ENCODE assay signal across 2 cellular contexts in the genomic region with DNA sequence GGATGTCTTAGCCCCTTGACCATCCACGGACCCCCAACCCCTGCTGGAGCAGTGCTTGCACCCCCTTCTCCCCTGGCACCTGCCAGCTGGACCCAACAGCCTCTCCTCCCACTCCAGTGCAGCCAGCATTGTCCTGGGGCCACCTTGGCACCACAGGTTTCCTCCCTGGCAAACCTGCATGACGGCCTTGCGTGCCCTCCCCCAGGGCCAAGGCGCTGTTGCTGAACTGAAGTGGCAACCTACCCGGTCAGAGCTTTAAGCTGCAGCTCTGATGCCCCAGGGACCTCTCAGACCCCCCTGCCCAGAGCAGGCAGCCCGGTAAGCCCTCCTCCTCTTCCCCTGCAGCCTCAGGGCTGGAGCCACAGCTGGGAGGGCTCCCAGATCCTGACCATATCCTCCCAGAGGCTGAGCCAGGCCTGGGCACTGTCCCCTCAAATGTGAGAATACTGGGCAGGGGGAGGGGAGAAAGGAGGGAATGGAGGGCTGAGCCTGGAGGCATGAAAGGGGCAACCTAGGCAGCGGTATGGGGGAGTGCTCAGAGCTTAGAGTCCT.
TF ChIP-seq lines count a peak whose summit lies in the region.

No MANE protein-coding gene starts in this region.

TF ChIP-seq in SK-N-SH, 30 proteins besides CTCF, POLR2A, EP300 and RAD21:
- TF ChIP-seq, protein P1, sequence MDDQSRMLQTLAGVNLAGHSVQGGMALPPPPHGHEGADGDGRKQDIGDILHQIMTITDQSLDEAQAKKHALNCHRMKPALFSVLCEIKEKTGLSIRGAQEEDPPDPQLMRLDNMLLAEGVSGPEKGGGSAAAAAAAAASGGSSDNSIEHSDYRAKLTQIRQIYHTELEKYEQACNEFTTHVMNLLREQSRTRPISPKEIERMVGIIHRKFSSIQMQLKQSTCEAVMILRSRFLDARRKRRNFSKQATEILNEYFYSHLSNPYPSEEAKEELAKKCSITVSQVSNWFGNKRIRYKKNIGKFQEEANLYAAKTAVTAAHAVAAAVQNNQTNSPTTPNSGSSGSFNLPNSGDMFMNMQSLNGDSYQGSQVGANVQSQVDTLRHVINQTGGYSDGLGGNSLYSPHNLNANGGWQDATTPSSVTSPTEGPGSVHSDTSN (IDR thresholded peaks at IDR 0.05) = no peak
- TF ChIP-seq RXRA (IDR thresholded peaks at IDR 0.05; ENCODE audit: borderline replicate concordance, low read depth) = no peak
- no peak for TF ChIP-seq CHD2 (IDR thresholded peaks at IDR 0.05; ENCODE audit: low read length, partially characterized antibody)
- TF ChIP-seq GATA2 (CRISPR knock-in tag; IDR thresholded peaks at IDR 0.05) = no peak
- no peak for TF ChIP-seq NRF1 (IDR thresholded peaks at IDR 0.05; ENCODE audit: low read depth, low read length)

TF ChIP-seq in SK-N-SH treated with all-trans-retinoic acid at 6 μM for 48 hours, 23 proteins besides CTCF, POLR2A, EP300 and RAD21:
- no peak for TF ChIP-seq ZNF8 (CRISPR knock-in tag; IDR thresholded peaks at IDR 0.05)
- TF ChIP-seq, protein P2, sequence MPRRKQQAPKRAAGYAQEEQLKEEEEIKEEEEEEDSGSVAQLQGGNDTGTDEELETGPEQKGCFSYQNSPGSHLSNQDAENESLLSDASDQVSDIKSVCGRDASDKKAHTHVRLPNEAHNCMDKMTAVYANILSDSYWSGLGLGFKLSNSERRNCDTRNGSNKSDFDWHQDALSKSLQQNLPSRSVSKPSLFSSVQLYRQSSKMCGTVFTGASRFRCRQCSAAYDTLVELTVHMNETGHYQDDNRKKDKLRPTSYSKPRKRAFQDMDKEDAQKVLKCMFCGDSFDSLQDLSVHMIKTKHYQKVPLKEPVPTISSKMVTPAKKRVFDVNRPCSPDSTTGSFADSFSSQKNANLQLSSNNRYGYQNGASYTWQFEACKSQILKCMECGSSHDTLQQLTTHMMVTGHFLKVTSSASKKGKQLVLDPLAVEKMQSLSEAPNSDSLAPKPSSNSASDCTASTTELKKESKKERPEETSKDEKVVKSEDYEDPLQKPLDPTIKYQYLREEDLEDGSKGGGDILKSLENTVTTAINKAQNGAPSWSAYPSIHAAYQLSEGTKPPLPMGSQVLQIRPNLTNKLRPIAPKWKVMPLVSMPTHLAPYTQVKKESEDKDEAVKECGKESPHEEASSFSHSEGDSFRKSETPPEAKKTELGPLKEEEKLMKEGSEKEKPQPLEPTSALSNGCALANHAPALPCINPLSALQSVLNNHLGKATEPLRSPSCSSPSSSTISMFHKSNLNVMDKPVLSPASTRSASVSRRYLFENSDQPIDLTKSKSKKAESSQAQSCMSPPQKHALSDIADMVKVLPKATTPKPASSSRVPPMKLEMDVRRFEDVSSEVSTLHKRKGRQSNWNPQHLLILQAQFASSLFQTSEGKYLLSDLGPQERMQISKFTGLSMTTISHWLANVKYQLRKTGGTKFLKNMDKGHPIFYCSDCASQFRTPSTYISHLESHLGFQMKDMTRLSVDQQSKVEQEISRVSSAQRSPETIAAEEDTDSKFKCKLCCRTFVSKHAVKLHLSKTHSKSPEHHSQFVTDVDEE (CRISPR knock-in tag; IDR thresholded peaks at IDR 0.05) = no peak
- TF ChIP-seq, protein P3, sequence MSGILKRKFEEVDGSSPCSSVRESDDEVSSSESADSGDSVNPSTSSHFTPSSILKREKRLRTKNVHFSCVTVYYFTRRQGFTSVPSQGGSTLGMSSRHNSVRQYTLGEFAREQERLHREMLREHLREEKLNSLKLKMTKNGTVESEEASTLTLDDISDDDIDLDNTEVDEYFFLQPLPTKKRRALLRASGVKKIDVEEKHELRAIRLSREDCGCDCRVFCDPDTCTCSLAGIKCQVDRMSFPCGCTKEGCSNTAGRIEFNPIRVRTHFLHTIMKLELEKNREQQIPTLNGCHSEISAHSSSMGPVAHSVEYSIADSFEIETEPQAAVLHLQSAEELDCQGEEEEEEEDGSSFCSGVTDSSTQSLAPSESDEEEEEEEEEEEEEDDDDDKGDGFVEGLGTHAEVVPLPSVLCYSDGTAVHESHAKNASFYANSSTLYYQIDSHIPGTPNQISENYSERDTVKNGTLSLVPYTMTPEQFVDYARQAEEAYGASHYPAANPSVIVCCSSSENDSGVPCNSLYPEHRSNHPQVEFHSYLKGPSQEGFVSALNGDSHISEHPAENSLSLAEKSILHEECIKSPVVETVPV (CRISPR knock-in tag; IDR thresholded peaks at IDR 0.05) = no peak
- TF ChIP-seq SNAI2 (CRISPR knock-in tag; IDR thresholded peaks at IDR 0.05) = no peak
- TF ChIP-seq ZNF70 (CRISPR knock-in tag; IDR thresholded peaks at IDR 0.05) = no peak
- no peak for TF ChIP-seq ESRRG (CRISPR knock-in tag; IDR thresholded peaks at IDR 0.05)
- no peak for TF ChIP-seq ARNTL (CRISPR knock-in tag; IDR thresholded peaks at IDR 0.05; ENCODE audit: borderline replicate concordance, low read depth)
- TF ChIP-seq ZNF565 (CRISPR knock-in tag; conservative IDR thresholded peaks at IDR 0.05; ENCODE audit: low read depth) = no peak
- no peak for TF ChIP-seq ZC3H10 (CRISPR knock-in tag; IDR thresholded peaks at IDR 0.05)
- no peak for TF ChIP-seq GLIS3 (CRISPR knock-in tag; IDR thresholded peaks at IDR 0.05)
- TF ChIP-seq OSR1 (CRISPR knock-in tag; IDR thresholded peaks at IDR 0.05) = no peak
- no peak for TF ChIP-seq ZFP30 (CRISPR knock-in tag; IDR thresholded peaks at IDR 0.05)
- no peak for TF ChIP-seq ISL1 (CRISPR knock-in tag; IDR thresholded peaks at IDR 0.05)
- TF ChIP-seq TOX (CRISPR knock-in tag; IDR thresholded peaks at IDR 0.05; ENCODE audit: borderline replicate concordance) = no peak
